In the genomic region with DNA sequence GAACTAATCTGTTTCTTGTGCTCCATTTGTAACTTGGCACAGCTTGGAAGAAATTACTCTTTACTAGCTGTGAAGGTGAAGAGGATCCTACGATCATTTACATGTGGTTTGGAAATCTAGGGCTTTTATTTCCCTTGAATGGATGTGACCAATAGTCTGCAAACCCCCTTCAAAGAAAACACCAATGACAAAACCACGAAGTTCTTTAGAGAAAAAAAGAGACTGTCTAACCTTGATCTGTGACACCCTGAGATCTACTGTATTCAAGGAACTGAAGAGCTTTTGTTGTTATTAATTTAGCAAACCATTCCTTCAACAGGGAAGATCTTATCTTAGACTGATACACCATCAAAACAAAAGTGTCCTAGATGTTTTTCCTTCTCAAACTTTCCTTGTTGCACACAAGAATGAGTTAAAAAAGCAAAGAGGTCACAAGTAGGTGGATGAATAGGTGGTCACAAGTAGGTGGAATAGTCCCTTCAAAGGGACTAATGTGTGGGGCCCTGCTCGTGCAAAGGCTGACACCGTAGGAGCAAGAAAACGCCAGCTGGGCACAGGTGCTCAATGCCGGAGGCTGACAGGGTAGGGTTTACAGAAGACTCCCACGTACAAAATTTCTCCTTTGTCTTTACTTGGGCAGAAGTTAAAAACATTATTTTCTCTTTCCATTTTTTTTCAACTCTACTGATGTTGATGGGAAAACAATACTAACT, we compare ENCODE assay signal across 19 cellular contexts.
A peak's percentile ranks its signal among the peaks of the same experiment; 100 is the strongest.
DNase-seq lines count a peak whose midpoint lies in the region; ATAC-seq, FAIRE-seq and TF ChIP-seq lines count a peak whose summit lies in the region.
"Had no signal": no experiment of that assay in that cellular context is flagged by ENCODE, and none has a peak within 500 bp of the region (broad histone marks: within the 10 kb centered on the region; RNA-seq: fewer than 3 reads in every experiment).

No MANE protein-coding gene starts in this region.

- no peak overlapping the region for H2AFZ ChIP-seq in fibroblast of lung (ENCODE audit: low read length)

- no peak overlapping the region for H3K9ac ChIP-seq in fibroblast of lung (ENCODE audit: insufficient read depth, low read length)
- H3K9ac ChIP-seq in skeletal muscle satellite cell (ENCODE audit: low read depth, low read length), result no peak overlapping the region

- no peaks in the 10 kb centered on the region for H3K27me3 Mint-ChIP-seq in activated T-cell treated with anti-CD3 and anti-CD28 coated beads, Interleukin-2, amount 50 U/mL, for 4 hours (ENCODE audit: low read depth)
- H3K27me3 Mint-ChIP-seq in activated T-helper 1 cell treated with anti-CD3 and anti-CD28 coated beads, Interleukin-12 subunit alpha, Interleukin-12 subunit beta, Interleukin-2, Interleukin-4 antibody, amounts not matched to agents 30 ng/mL and 10 ng/mL and 1 ng/mL, durations not matched to agents 14 hours and 24 hours and 36 hours (ENCODE audit: insufficient read depth), result no peaks in the 10 kb centered on the region
- H3K27me3 Mint-ChIP-seq: progenitor cell of endocrine pancreas had no signal

- ATAC-seq in activated T-cell treated with anti-CD3 and anti-CD28 coated beads, Interleukin-2, amount 50 U/mL, for 4 hours, result peak; percentile 24 to 48
- no peak for ATAC-seq in GM19324 (IDR thresholded peaks at IDR 0.05; ENCODE audit: low FRiP score, unreplicated experiment)
- ATAC-seq: foreskin keratinocyte, left colon had no signal

- H3K9me3 Mint-ChIP-seq in activated T-cell treated with anti-CD3 and anti-CD28 coated beads, Interleukin-2, amount 50 U/mL, for 4 hours, result no peaks in the 10 kb centered on the region
- no peaks in the 10 kb centered on the region for H3K9me3 Mint-ChIP-seq in activated T-helper 1 cell treated with anti-CD3 and anti-CD28 coated beads, Interleukin-12 subunit alpha, Interleukin-12 subunit beta, Interleukin-2, Interleukin-4 antibody, amounts not matched to agents 30 ng/mL and 10 ng/mL and 1 ng/mL, durations not matched to agents 14 hours and 24 hours and 36 hours

- H3K9me3 ChIP-seq in fibroblast of lung (ENCODE audit: control insufficient read depth, insufficient read depth, low read depth, low read length), result no peaks in the 10 kb centered on the region
- no peaks in the 10 kb centered on the region for H3K9me3 ChIP-seq in skeletal muscle satellite cell (replicated peaks; ENCODE audit: low read length)
- H3K9me3 ChIP-seq: spleen had no signal

- peak overlapping the region; percentile 94 for H3K27ac ChIP-seq in fibroblast of lung (ENCODE audit: insufficient read depth, low read length)
- H3K27ac ChIP-seq: foreskin keratinocyte, HL-60 had no signal

- H3K27me3 ChIP-seq in fibroblast of lung (ENCODE audit: control insufficient read depth, insufficient read depth, low read length) (no peaks in the 10 kb centered on the region), skeletal muscle satellite cell (ENCODE audit: control insufficient read depth, insufficient read depth, low read length) (no peaks in the 10 kb centered on the region)
- H3K27me3 ChIP-seq: foreskin keratinocyte, spleen had no signal

- H3K4me3 ChIP-seq in fibroblast of lung (replicated peaks in 1 of 4; ENCODE audit: control extremely low read depth in 1 of 4, insufficient read depth in 1 of 4, low read depth in 3 of 4, low read length in 4 of 4) (no peak overlapping the region), skeletal muscle satellite cell (ENCODE audit: low read length) (no peak overlapping the region)
- H3K4me3 ChIP-seq: spleen had no signal

- peaks cover 16% of the 10 kb centered on the region for H3K79me2 ChIP-seq in fibroblast of lung (ENCODE audit: control insufficient read depth, insufficient read depth, low read length)

- DNase-seq in activated T-cell treated with anti-CD3 and anti-CD28 coated beads, Interleukin-2, amount 50 U/mL, for 4 hours, result no peak
- DNase-seq in activated T-cell treated with anti-CD3 and anti-CD28 coated beads, Interleukin-2, amount 50 U/mL, for 1 hour, result no peak
- no peak for DNase-seq in activated T-helper 1 cell treated with anti-CD3 and anti-CD28 coated beads, Interleukin-12 subunit alpha, Interleukin-12 subunit beta, Interleukin-2, Interleukin-4 antibody, amounts not matched to agents 30 ng/mL and 10 ng/mL and 1 ng/mL, durations not matched to agents 14 hours and 24 hours and 36 hours (ENCODE audit: low spot score)
- DNase-seq in fibroblast of lung (ENCODE audit: low read depth in 2 of 2), result no peak
- DNase-seq in H54 (ENCODE audit: insufficient read length, low spot score), result no peak
- DNase-seq in H4 (ENCODE audit: low spot score), result no peak
- DNase-seq: activated CD8-positive, alpha-beta memory T cell treated with anti-CD3 and anti-CD28 coated beads for 24 hours; DMS79 treated with DMSO at 0.1 percent for 48 hours; foreskin keratinocyte; KG1; left colon; NCI-H1092; NCI-H82; spleen had no signal

- no peaks in the 10 kb centered on the region for H4K20me1 ChIP-seq in fibroblast of lung (ENCODE audit: control insufficient read depth, extremely low read depth, insufficient read depth, low read length)

- no peak for TF ChIP-seq CTCF in fibroblast of lung (conservative IDR thresholded peaks at IDR 0.05 in 1 of 2, IDR thresholded peaks at IDR 0.05 in 1 of 2; ENCODE audit: low read depth in 1 of 2, low read length in 2 of 2)

- no peak overlapping the region for H3K27ac Mint-ChIP-seq in activated T-helper 1 cell treated with anti-CD3 and anti-CD28 coated beads, Interleukin-12 subunit alpha, Interleukin-12 subunit beta, Interleukin-2, Interleukin-4 antibody, amounts not matched to agents 30 ng/mL and 10 ng/mL and 1 ng/mL, durations not matched to agents 14 hours and 24 hours and 36 hours
- H3K27ac Mint-ChIP-seq: progenitor cell of endocrine pancreas had no signal

- peaks cover 63% of the 10 kb centered on the region for H3K36me3 Mint-ChIP-seq in activated T-cell treated with anti-CD3 and anti-CD28 coated beads, Interleukin-2, amount 50 U/mL, for 4 hours (ENCODE audit: insufficient read depth)
- peaks cover 64% of the 10 kb centered on the region for H3K36me3 Mint-ChIP-seq in activated T-helper 1 cell treated with anti-CD3 and anti-CD28 coated beads, Interleukin-12 subunit alpha, Interleukin-12 subunit beta, Interleukin-2, Interleukin-4 antibody, amounts not matched to agents 30 ng/mL and 10 ng/mL and 1 ng/mL, durations not matched to agents 14 hours and 24 hours and 36 hours (ENCODE audit: low read depth)

- intact Hi-C loops in activated T-helper 1 cell treated with anti-CD3 and anti-CD28 coated beads, Interleukin-12 subunit alpha, Interleukin-12 subunit beta, Interleukin-2, Interleukin-4 antibody, amounts not matched to agents 30 ng/mL and 10 ng/mL and 1 ng/mL, durations not matched to agents 14 hours and 24 hours and 36 hours (cut with micrococcal nuclease), result loop anchor here (1.0 to 2.0 kb wide), 3 partner anchors 15 to 71 kb away; no protein-coding TSS in a partner anchor

- H3K4me1 ChIP-seq in fibroblast of lung (ENCODE audit: control insufficient read depth, extremely low read depth, insufficient read depth, low read length) (peaks cover 35% of the 10 kb centered on the region), skeletal muscle satellite cell (ENCODE audit: control insufficient read depth, insufficient read depth, low read length) (peaks cover 72% of the 10 kb centered on the region)

- TF ChIP-seq POLR2A in H54 (IDR thresholded peaks at IDR 0.05; ENCODE audit: low read depth, low read length), result no peak

- H3K4me2 ChIP-seq in fibroblast of lung (ENCODE audit: extremely low read depth, insufficient read depth, low read length) (peak overlapping the region; percentile 40), skeletal muscle satellite cell (ENCODE audit: low read length) (peak overlapping the region; percentile 7)

- no peak for FAIRE-seq in H54 (lab: Jason Lieb, UNC)

- peak overlapping the region; percentile 19 for H3K4me3 Mint-ChIP-seq in activated T-cell treated with anti-CD3 and anti-CD28 coated beads, Interleukin-2, amount 50 U/mL, for 4 hours
- peak overlapping the region; percentile 1 for H3K4me3 Mint-ChIP-seq in activated T-helper 1 cell treated with anti-CD3 and anti-CD28 coated beads, Interleukin-12 subunit alpha, Interleukin-12 subunit beta, Interleukin-2, Interleukin-4 antibody, amounts not matched to agents 30 ng/mL and 10 ng/mL and 1 ng/mL, durations not matched to agents 14 hours and 24 hours and 36 hours
- H3K4me3 Mint-ChIP-seq: CD14-positive monocyte had no signal

- H3K36me3 ChIP-seq in fibroblast of lung (ENCODE audit: control insufficient read depth, insufficient read depth, low read length), result peaks cover 14% of the 10 kb centered on the region
- peaks cover 78% of the 10 kb centered on the region for H3K36me3 ChIP-seq in skeletal muscle satellite cell (ENCODE audit: insufficient read depth, low read length)

- peaks cover 79% of the 10 kb centered on the region for H3K4me1 Mint-ChIP-seq in activated T-cell treated with anti-CD3 and anti-CD28 coated beads, Interleukin-2, amount 50 U/mL, for 4 hours (ENCODE audit: low read depth)
- H3K4me1 Mint-ChIP-seq in activated T-helper 1 cell treated with anti-CD3 and anti-CD28 coated beads, Interleukin-12 subunit alpha, Interleukin-12 subunit beta, Interleukin-2, Interleukin-4 antibody, amounts not matched to agents 30 ng/mL and 10 ng/mL and 1 ng/mL, durations not matched to agents 14 hours and 24 hours and 36 hours (ENCODE audit: low read depth), result peaks cover 82% of the 10 kb centered on the region
